Comparison of ENCODE assay signal across 27 cellular contexts in genomic region chr7:75913437-75913836, GRCh38. TPM values are rescaled to one million over a fixed set of nuclear protein-coding genes. Genes with fewer than 3 reads are reported as not detected.
DNase-seq lines count a peak whose midpoint lies in the region; ATAC-seq and TF ChIP-seq lines count a peak whose summit lies in the region.
"Had no signal": no experiment of that assay in that cellular context is flagged by ENCODE, and none has a peak within 500 bp of the region (broad histone marks: within the 10 kb centered on the region; RNA-seq: fewer than 3 reads in every experiment).

No MANE protein-coding gene starts in this region.

- H3K4me1 Mint-ChIP-seq in activated naive CD8-positive, alpha-beta T cell treated with anti-CD3 and anti-CD28 coated beads, Interleukin-2, amount 10 ng/mL, durations not matched to agents 7 days and 5 days = peaks cover 14% of the 10 kb centered on the region
- peaks cover 20% of the 10 kb centered on the region for H3K4me1 Mint-ChIP-seq in activated naive CD8-positive, alpha-beta T cell treated with anti-CD3 and anti-CD28 coated beads, Interleukin-2, amount 50 U/mL, for 24 hours
- H3K4me1 Mint-ChIP-seq in HFFc6 (ENCODE audit: low read depth) = peaks cover 18% of the 10 kb centered on the region
- H3K4me1 Mint-ChIP-seq in central memory CD8-positive, alpha-beta T cell = peaks cover 22% of the 10 kb centered on the region
- peaks cover 29% of the 10 kb centered on the region for H3K4me1 Mint-ChIP-seq in stimulated activated memory B cell treated with anti-CD40 and anti-IgM and Interleukin-4, amounts not matched to agents 10 μg/mL and 1 μg/mL and 100 μg/mL, for 72 hours
- peaks cover 10% of the 10 kb centered on the region for H3K4me1 Mint-ChIP-seq in activated T-helper 2 cell treated with anti-CD3 and anti-CD28 coated beads, Interferon-gamma antibody, Interleukin-2, Interleukin-4, amounts not matched to agents 10 μg/mL and 5 μg/mL and 100 μg/mL, durations not matched to agents 14 hours and 24 hours and 36 hours (ENCODE audit: low read depth)

- no peaks in the 10 kb centered on the region for H3K27me3 ChIP-seq in right atrium auricular region
- H3K27me3 ChIP-seq: BLaER1, sigmoid colon, tibial nerve had no signal

- no peaks in the 10 kb centered on the region for H3K36me3 Mint-ChIP-seq in activated naive CD8-positive, alpha-beta T cell treated with anti-CD3 and anti-CD28 coated beads, Interleukin-2, amount 10 ng/mL, durations not matched to agents 7 days and 5 days
- no peaks in the 10 kb centered on the region for H3K36me3 Mint-ChIP-seq in activated naive CD8-positive, alpha-beta T cell treated with anti-CD3 and anti-CD28 coated beads, Interleukin-2, amount 50 U/mL, for 24 hours (ENCODE audit: low read depth)
- H3K36me3 Mint-ChIP-seq in HFFc6 (ENCODE audit: low read depth) = no peaks in the 10 kb centered on the region
- peaks cover 23% of the 10 kb centered on the region for H3K36me3 Mint-ChIP-seq in central memory CD8-positive, alpha-beta T cell (ENCODE audit: insufficient read depth)
- peaks cover under 1% of the 10 kb centered on the region for H3K36me3 Mint-ChIP-seq in stimulated activated memory B cell treated with anti-CD40 and anti-IgM and Interleukin-4, amounts not matched to agents 10 μg/mL and 1 μg/mL and 100 μg/mL, for 72 hours
- H3K36me3 Mint-ChIP-seq in activated T-helper 2 cell treated with anti-CD3 and anti-CD28 coated beads, Interferon-gamma antibody, Interleukin-2, Interleukin-4, amounts not matched to agents 10 μg/mL and 5 μg/mL and 100 μg/mL, durations not matched to agents 14 hours and 24 hours and 36 hours (ENCODE audit: low read depth) = no peaks in the 10 kb centered on the region

- intact Hi-C loops in activated T-helper 2 cell treated with anti-CD3 and anti-CD28 coated beads, Interferon-gamma antibody, Interleukin-2, Interleukin-4, amounts not matched to agents 10 μg/mL and 5 μg/mL and 100 μg/mL, durations not matched to agents 14 hours and 24 hours and 36 hours (cut with micrococcal nuclease) = no loop called here

- H3K27ac Mint-ChIP-seq in activated naive CD8-positive, alpha-beta T cell treated with anti-CD3 and anti-CD28 coated beads, Interleukin-2, amount 10 ng/mL, durations not matched to agents 7 days and 5 days = no peak overlapping the region
- no peak overlapping the region for H3K27ac Mint-ChIP-seq in activated naive CD8-positive, alpha-beta T cell treated with anti-CD3 and anti-CD28 coated beads, Interleukin-2, amount 50 U/mL, for 24 hours
- H3K27ac Mint-ChIP-seq in HFFc6 = no peak overlapping the region
- H3K27ac Mint-ChIP-seq in central memory CD8-positive, alpha-beta T cell (ENCODE audit: low read depth) = peak overlapping the region; percentile 92
- H3K27ac Mint-ChIP-seq in stimulated activated memory B cell treated with anti-CD40 and anti-IgM and Interleukin-4, amounts not matched to agents 10 μg/mL and 1 μg/mL and 100 μg/mL, for 72 hours = peak overlapping the region; percentile 95
- no peak overlapping the region for H3K27ac Mint-ChIP-seq in activated T-helper 2 cell treated with anti-CD3 and anti-CD28 coated beads, Interferon-gamma antibody, Interleukin-2, Interleukin-4, amounts not matched to agents 10 μg/mL and 5 μg/mL and 100 μg/mL, durations not matched to agents 14 hours and 24 hours and 36 hours

- H3K9me3 ChIP-seq in right atrium auricular region = no peaks in the 10 kb centered on the region
- H3K9me3 ChIP-seq: BLaER1, sigmoid colon, tibial nerve had no signal

- peaks cover 0 to 22% of the 10 kb centered on the region in 2 donors for H3K4me1 ChIP-seq in right atrium auricular region

- peaks cover 4% of the 10 kb centered on the region for H3K27me3 Mint-ChIP-seq in activated naive CD8-positive, alpha-beta T cell treated with anti-CD3 and anti-CD28 coated beads, Interleukin-2, amount 10 ng/mL, durations not matched to agents 7 days and 5 days
- no peaks in the 10 kb centered on the region for H3K27me3 Mint-ChIP-seq in activated naive CD8-positive, alpha-beta T cell treated with anti-CD3 and anti-CD28 coated beads, Interleukin-2, amount 50 U/mL, for 24 hours
- peaks cover 3% of the 10 kb centered on the region for H3K27me3 Mint-ChIP-seq in HFFc6 (ENCODE audit: insufficient read depth)
- H3K27me3 Mint-ChIP-seq in central memory CD8-positive, alpha-beta T cell = no peaks in the 10 kb centered on the region
- H3K27me3 Mint-ChIP-seq in stimulated activated memory B cell treated with anti-CD40 and anti-IgM and Interleukin-4, amounts not matched to agents 10 μg/mL and 1 μg/mL and 100 μg/mL, for 72 hours = no peaks in the 10 kb centered on the region
- peaks cover 4% of the 10 kb centered on the region for H3K27me3 Mint-ChIP-seq in activated T-helper 2 cell treated with anti-CD3 and anti-CD28 coated beads, Interferon-gamma antibody, Interleukin-2, Interleukin-4, amounts not matched to agents 10 μg/mL and 5 μg/mL and 100 μg/mL, durations not matched to agents 14 hours and 24 hours and 36 hours (ENCODE audit: low read depth)

- H3K4me3 Mint-ChIP-seq in activated naive CD8-positive, alpha-beta T cell treated with anti-CD3 and anti-CD28 coated beads, Interleukin-2, amount 10 ng/mL, durations not matched to agents 7 days and 5 days = peak overlapping the region; percentile 90
- no peak overlapping the region for H3K4me3 Mint-ChIP-seq in activated naive CD8-positive, alpha-beta T cell treated with anti-CD3 and anti-CD28 coated beads, Interleukin-2, amount 50 U/mL, for 24 hours
- H3K4me3 Mint-ChIP-seq in HFFc6 = 0 out of 2 replicates have a peak overlapping the region, but pooled peaks have one; percentile 91
- peak overlapping the region; percentile 89 for H3K4me3 Mint-ChIP-seq in central memory CD8-positive, alpha-beta T cell
- H3K4me3 Mint-ChIP-seq in stimulated activated memory B cell treated with anti-CD40 and anti-IgM and Interleukin-4, amounts not matched to agents 10 μg/mL and 1 μg/mL and 100 μg/mL, for 72 hours = peak overlapping the region; percentile 83
- H3K4me3 Mint-ChIP-seq in activated T-helper 2 cell treated with anti-CD3 and anti-CD28 coated beads, Interferon-gamma antibody, Interleukin-2, Interleukin-4, amounts not matched to agents 10 μg/mL and 5 μg/mL and 100 μg/mL, durations not matched to agents 14 hours and 24 hours and 36 hours (ENCODE audit: low read depth) = no peak overlapping the region

- H3K27ac ChIP-seq in right atrium auricular region = no peak overlapping the region

- TF ChIP-seq CTCF in HFFc6 (IDR thresholded peaks at IDR 0.05) (no peak), right atrium auricular region (IDR thresholded peaks at IDR 0.05) (no peak)

- no peaks in the 10 kb centered on the region for H3K9me3 Mint-ChIP-seq in activated naive CD8-positive, alpha-beta T cell treated with anti-CD3 and anti-CD28 coated beads, Interleukin-2, amount 10 ng/mL, durations not matched to agents 7 days and 5 days
- H3K9me3 Mint-ChIP-seq in activated naive CD8-positive, alpha-beta T cell treated with anti-CD3 and anti-CD28 coated beads, Interleukin-2, amount 50 U/mL, for 24 hours = no peaks in the 10 kb centered on the region
- H3K9me3 Mint-ChIP-seq in HFFc6 = no peaks in the 10 kb centered on the region
- H3K9me3 Mint-ChIP-seq in central memory CD8-positive, alpha-beta T cell = no peaks in the 10 kb centered on the region
- no peaks in the 10 kb centered on the region for H3K9me3 Mint-ChIP-seq in stimulated activated memory B cell treated with anti-CD40 and anti-IgM and Interleukin-4, amounts not matched to agents 10 μg/mL and 1 μg/mL and 100 μg/mL, for 72 hours
- no peaks in the 10 kb centered on the region for H3K9me3 Mint-ChIP-seq in activated T-helper 2 cell treated with anti-CD3 and anti-CD28 coated beads, Interferon-gamma antibody, Interleukin-2, Interleukin-4, amounts not matched to agents 10 μg/mL and 5 μg/mL and 100 μg/mL, durations not matched to agents 14 hours and 24 hours and 36 hours

- H3K4me3 ChIP-seq in right atrium auricular region = no peak overlapping the region

- no peak for ATAC-seq in activated naive CD8-positive, alpha-beta T cell treated with anti-CD3 and anti-CD28 coated beads, Interleukin-2, amount 10 ng/mL, durations not matched to agents 7 days and 5 days (ENCODE audit: low read depth)
- ATAC-seq in activated naive CD8-positive, alpha-beta T cell treated with anti-CD3 and anti-CD28 coated beads, Interleukin-2, amount 50 U/mL, for 24 hours = no peak
- no peak for ATAC-seq in central memory CD8-positive, alpha-beta T cell (replicated peaks; ENCODE audit: extremely low read depth, poor library complexity, severe bottlenecking)
- no peak for ATAC-seq in stimulated activated memory B cell treated with anti-CD40 and anti-IgM and Interleukin-4, amounts not matched to agents 10 μg/mL and 1 μg/mL and 100 μg/mL, for 72 hours
- no peak for ATAC-seq in GM19467 (IDR thresholded peaks at IDR 0.05; ENCODE audit: unreplicated experiment)
- ATAC-seq: Right ventricle myocardium inferior had no signal

- no peak for DNase-seq in activated naive CD8-positive, alpha-beta T cell treated with anti-CD3 and anti-CD28 coated beads, Interleukin-2, amount 10 ng/mL, durations not matched to agents 7 days and 5 days
- no peak for DNase-seq in activated naive CD8-positive, alpha-beta T cell treated with anti-CD3 and anti-CD28 coated beads, Interleukin-2, amount 50 U/mL, for 24 hours
- DNase-seq in HFFc6 = no peak
- no peak for DNase-seq in central memory CD8-positive, alpha-beta T cell (ENCODE audit: low spot score in 2 of 2)
- DNase-seq in activated T-helper 2 cell treated with anti-CD3 and anti-CD28 coated beads, Interferon-gamma antibody, Interleukin-2, Interleukin-4, amounts not matched to agents 10 μg/mL and 5 μg/mL and 100 μg/mL, durations not matched to agents 14 hours and 24 hours and 36 hours (ENCODE audit: low spot score) = no peak
- no peak for DNase-seq in right atrium auricular region (ENCODE audit: low spot score)
- DNase-seq: ACHN; activated gamma-delta T cell; amniotic stem cell; DMS79 treated with DMSO at 0.1 percent for 48 hours; effector CD8-positive, alpha-beta T cell; GDM1; hippocampal formation; IMR-90; left cardiac atrium; mammary epithelial cell; NCI-H146; NCI-H226; NCI-H69; sigmoid colon; stimulated activated CD4-positive, alpha-beta T cell treated with anti-CD3 and anti-CD28 coated beads, Interleukin-12 subunit alpha, Interleukin-12 subunit beta, amount 100 ng/mL, for 4 hours; stimulated activated CD4-positive, alpha-beta T cell treated with anti-CD3 and anti-CD28 coated beads, Interleukin-2, amount 100 ng/mL, for 48 hours had no signal

- no peaks in the 10 kb centered on the region for H3K36me3 ChIP-seq in right atrium auricular region
- H3K36me3 ChIP-seq: BLaER1, sigmoid colon, tibial nerve had no signal

- POLR2A ChIA-PET in activated naive CD8-positive, alpha-beta T cell treated with anti-CD3 and anti-CD28 coated beads, Interleukin-2, amount 10 ng/mL, durations not matched to agents 7 days and 5 days (lab: Charles Lee) = interaction anchor here (1.5 to 2.8 kb wide), 3 partner anchors 10 to 135 kb away, joined by 4 to 18 read pairs (median 4); partner anchors contain the start of genes MDH2 and STYXL1

RNA-seq across cellular contexts. Expression of gene POR, which starts 1.5 kb away (rescaled TPM):
- 10 to 100 TPM; 61.5 to 62.2 TPM for total RNA-seq in activated naive CD8-positive, alpha-beta T cell treated with anti-CD3 and anti-CD28 coated beads, Interleukin-2, amount 10 ng/mL, durations not matched to agents 7 days and 5 days
- total RNA-seq in HFFc6 (2021; fragmentation: NEBNext Ultra II Directional; extraction: Animal tissue kit (Norgen Biotek cat#: 25700)) = 10 to 100 TPM; 48.2 to 69.3 (median 49.4) TPM
- total RNA-seq in activated T-helper 2 cell treated with anti-CD3 and anti-CD28 coated beads, Interferon-gamma antibody, Interleukin-2, Interleukin-4, amounts not matched to agents 10 μg/mL and 5 μg/mL and 100 μg/mL, durations not matched to agents 14 hours and 24 hours and 36 hours = 105 and 106 TPM in 2 replicates
- total RNA-seq in right atrium auricular region = 10 to 100 TPM; 53.4 to 85.3 TPM

RNA-seq across cellular contexts. Expression of gene RHBDD2, which starts 34.6 kb away (rescaled TPM):
- total RNA-seq in activated naive CD8-positive, alpha-beta T cell treated with anti-CD3 and anti-CD28 coated beads, Interleukin-2, amount 10 ng/mL, durations not matched to agents 7 days and 5 days = 10 to 100 TPM; 32.2 to 33.1 TPM
- 10 to 100 TPM; 44.1 to 57.3 (median 47.3) TPM for total RNA-seq in HFFc6 (2021; fragmentation: NEBNext Ultra II Directional; extraction: Animal tissue kit (Norgen Biotek cat#: 25700))
- total RNA-seq in activated T-helper 2 cell treated with anti-CD3 and anti-CD28 coated beads, Interferon-gamma antibody, Interleukin-2, Interleukin-4, amounts not matched to agents 10 μg/mL and 5 μg/mL and 100 μg/mL, durations not matched to agents 14 hours and 24 hours and 36 hours = 139 and 143 TPM in 2 replicates
- 10 to 100 TPM; 43.5 to 60.0 TPM for total RNA-seq in right atrium auricular region

Comparison
In these comparisons a context has a peak if more than half of its experiments do, and no peak if none do; other contexts are left out.
1. H3K4me3 Mint-ChIP-seq: peak in activated naive CD8-positive, alpha-beta T cell treated with anti-CD3 and anti-CD28 coated beads, Interleukin-2, amount 10 ng/mL, durations not matched to agents 7 days and 5 days (single experiment), HFFc6 (single experiment), central memory CD8-positive, alpha-beta T cell (single experiment) and stimulated activated memory B cell treated with anti-CD40 and anti-IgM and Interleukin-4, amounts not matched to agents 10 μg/mL and 1 μg/mL and 100 μg/mL, for 72 hours (single experiment); none in activated naive CD8-positive, alpha-beta T cell treated with anti-CD3 and anti-CD28 coated beads, Interleukin-2, amount 50 U/mL, for 24 hours (single experiment) and activated T-helper 2 cell treated with anti-CD3 and anti-CD28 coated beads, Interferon-gamma antibody, Interleukin-2, Interleukin-4, amounts not matched to agents 10 μg/mL and 5 μg/mL and 100 μg/mL, durations not matched to agents 14 hours and 24 hours and 36 hours (single experiment).
2. H3K27ac Mint-ChIP-seq: peak in central memory CD8-positive, alpha-beta T cell (single experiment) and stimulated activated memory B cell treated with anti-CD40 and anti-IgM and Interleukin-4, amounts not matched to agents 10 μg/mL and 1 μg/mL and 100 μg/mL, for 72 hours (single experiment); none in activated naive CD8-positive, alpha-beta T cell treated with anti-CD3 and anti-CD28 coated beads, Interleukin-2, amount 10 ng/mL, durations not matched to agents 7 days and 5 days (single experiment), activated naive CD8-positive, alpha-beta T cell treated with anti-CD3 and anti-CD28 coated beads, Interleukin-2, amount 50 U/mL, for 24 hours (single experiment), HFFc6 (single experiment) and activated T-helper 2 cell treated with anti-CD3 and anti-CD28 coated beads, Interferon-gamma antibody, Interleukin-2, Interleukin-4, amounts not matched to agents 10 μg/mL and 5 μg/mL and 100 μg/mL, durations not matched to agents 14 hours and 24 hours and 36 hours (single experiment).